Comparison of ENCODE assay signal across 8 cellular contexts in the genomic region with DNA sequence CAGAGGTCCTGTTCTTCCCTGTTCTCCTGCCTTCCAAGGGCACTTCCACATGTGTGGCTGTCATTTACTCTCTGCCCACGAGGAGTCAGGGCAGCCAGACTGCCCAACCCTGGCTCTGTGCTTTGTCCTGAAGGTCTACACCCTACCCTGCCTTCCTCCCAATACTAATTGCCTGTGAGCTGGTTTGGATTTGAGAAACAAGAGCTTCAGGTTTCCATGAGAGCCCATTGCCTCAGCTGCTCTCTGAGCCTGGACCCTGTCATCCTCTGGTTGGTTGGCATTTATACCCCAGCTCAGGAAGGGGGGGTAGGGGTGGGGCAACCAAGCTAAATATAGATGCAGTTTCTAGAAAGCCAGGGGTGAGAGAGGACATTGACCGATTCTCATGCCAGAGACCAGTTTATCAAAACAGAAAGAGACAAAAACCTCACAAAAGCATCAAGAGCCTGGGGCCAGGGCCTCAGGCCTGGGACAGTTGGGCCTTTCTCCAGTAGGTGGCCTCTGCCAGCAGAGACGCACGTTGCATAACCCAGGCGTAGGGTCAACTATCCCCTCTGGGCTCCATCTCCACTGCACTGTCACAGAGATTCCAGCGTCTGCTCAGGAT. TPM values are rescaled to one million over a fixed set of nuclear protein-coding genes. Genes with fewer than 3 reads are reported as not detected.
DNase-seq lines count a peak whose midpoint lies in the region; TF ChIP-seq lines count a peak whose summit lies in the region.

No MANE protein-coding gene starts in this region.

- H3K4me1 ChIP-seq in Peyer's patch = peaks cover 0 to 12% (median 3%) of the 10 kb centered on the region in 4 donors

- in situ Hi-C loops in GM18951 (cut with MboI; ENCODE audit: low sequenced_read_pairs, unreplicated experiment) = no loop called here

- peak in 5 of 6 experiments; percentile 16 to 47 (median 39) for TF ChIP-seq CTCF in Peyer's patch (IDR thresholded peaks at IDR 0.05)

- H3K27me3 ChIP-seq in Peyer's patch = no peaks in the 10 kb centered on the region

- peak overlapping the region in 2 of 4 donors; percentile 2 to 31 for H3K27ac ChIP-seq in Peyer's patch

- no peaks in the 10 kb centered on the region for H3K9me3 ChIP-seq in Peyer's patch

- no peak overlapping the region for H3K4me3 ChIP-seq in Peyer's patch

- peaks cover 0 to 24% (median 0%) of the 10 kb centered on the region in 3 donors for H3K36me3 ChIP-seq in Peyer's patch

- peak; percentile 26 for TF ChIP-seq POLR2A in GM18951 (IDR thresholded peaks at IDR 0.05; ENCODE audit: extremely low read depth, insufficient read depth, insufficient read length)
- TF ChIP-seq POLR2A in Peyer's patch (IDR thresholded peaks at IDR 0.05) = no peak

- DNase-seq in AML-193 (lab: John Stamatoyannopoulos, UW) (peak; percentile 17 to 24), Peyer's patch (peak; percentile 24 to 71 (median 53)), fibroblast of peridontal ligament (ENCODE audit: extremely low read depth) (peak; percentile 82), renal cortical epithelial cell (ENCODE audit: low read depth) (peak; percentile 33), NCI-H1092 treated with DMSO at 0.1 percent for 48 hours (lab: John Stamatoyannopoulos, UW) (no peak), HK-2 (ENCODE audit: unreplicated experiment) (no peak)
- DNase-seq in stimulated activated CD4-positive, alpha-beta T cell treated with anti-CD3 and anti-CD28 coated beads, Interleukin-15, amount 100 ng/mL, for 24 hours = no peak

RNA-seq across cellular contexts. Expression of a gene that starts 34.5 kb away (rescaled TPM):
- total RNA-seq in Peyer's patch (100 to 1,000 TPM in 3 of 4 donors, 10 to 100 TPM in 1; 75.1 to 193 (median 156) TPM), renal cortical epithelial cell (2.9 and 6.1 TPM in 2 replicates)

RNA-seq across cellular contexts. Expression of a gene that starts 50.6 kb away (rescaled TPM):
- total RNA-seq in Peyer's patch (10 to 100 TPM in 3 of 4 donors, 1 to 10 TPM in 1; 9.8 to 80.9 (median 36.8) TPM), renal cortical epithelial cell (16.8 and 56.4 TPM in 2 replicates)

Comparison
In these comparisons a context has a peak if more than half of its experiments do, and no peak if none do; other contexts are left out.
1. DNase-seq: peak in AML-193 (2 of 2), Peyer's patch (3 of 3), fibroblast of peridontal ligament (single experiment) and renal cortical epithelial cell (single experiment); none in NCI-H1092 treated with DMSO at 0.1 percent for 48 hours (single experiment), stimulated activated CD4-positive, alpha-beta T cell treated with anti-CD3 and anti-CD28 coated beads, Interleukin-15, amount 100 ng/mL, for 24 hours (single experiment) and HK-2 (single experiment).
2. RNA of a gene that starts 34.5 kb away (total RNA-seq): 75.1 to 193 TPM in Peyer's patch; 2.9 to 6.1 TPM in renal cortical epithelial cell; every median in the first group is over 10 times any median in the second.